In the genomic region with DNA sequence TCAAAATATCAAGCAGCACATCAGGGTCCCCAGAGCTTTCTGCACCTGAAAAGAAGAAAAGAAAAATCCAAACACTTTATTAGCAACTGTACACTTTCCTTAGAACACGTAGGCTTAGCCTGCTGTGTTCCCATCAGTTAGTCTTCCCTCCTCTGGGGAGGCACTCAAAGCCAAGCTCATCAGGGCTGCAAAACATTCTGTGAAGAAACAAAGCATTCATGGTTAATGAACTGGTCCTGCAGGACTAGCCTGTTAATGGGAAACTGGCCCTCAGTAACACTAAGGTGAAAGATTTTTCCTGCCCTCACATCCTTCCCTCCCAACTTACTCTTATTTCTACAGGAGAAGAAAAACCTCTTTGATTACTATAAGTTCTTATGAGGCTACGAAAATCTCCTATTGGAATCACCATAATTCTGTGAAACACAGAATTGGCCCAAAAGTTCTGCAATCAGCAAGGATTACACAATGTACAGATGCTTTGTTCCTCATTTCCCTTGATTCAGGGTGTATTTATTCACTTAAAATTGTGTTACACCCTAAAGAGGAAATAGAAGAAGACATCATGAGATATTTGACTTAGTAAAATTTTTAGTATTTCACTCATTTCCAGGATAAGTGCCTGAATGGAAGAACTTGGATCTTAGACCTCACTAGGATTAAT, we compare ENCODE assay signal across 17 cellular contexts.
"Had no signal": no experiment of that assay in that cellular context is flagged by ENCODE, and none has a peak within 500 bp of the region (broad histone marks: within the 10 kb centered on the region; RNA-seq: fewer than 3 reads in every experiment).

No MANE protein-coding gene starts in this region.

- DNase-seq: activated B cell treated with CpG ODN at 0.5 μM for 24 hours; activated CD4-positive, alpha-beta T cell treated with anti-CD3 and anti-CD28 coated beads, Interleukin-2, amount 50 U/mL, for 1 hour; activated effector memory CD4-positive, alpha-beta T cell treated with Interleukin-2 at 50 U/mL for 16 hours; activated T-cell treated with anti-CD3 and anti-CD28 coated beads, Interleukin-2, amount 50 U/mL, for 1 hour; caudate nucleus; colonic mucosa; effector CD4-positive, alpha-beta T cell; foreskin melanocyte; heart left ventricle; left ventricle myocardium superior; psoas muscle; sigmoid colon; stimulated activated CD4-positive, alpha-beta T cell treated with anti-CD3 and anti-CD28 coated beads, Interleukin-2, amount 100 ng/mL, for 24 hours; stimulated activated naive B cell treated with anti-CD40 and anti-IgM and Interleukin-4, amounts not matched to agents 10 μg/mL and 1 μg/mL and 100 μg/mL, for 72 hours; substantia nigra; T1000; trophoblast cell had no signal

- ATAC-seq: heart left ventricle; left ventricle myocardium superior; psoas muscle; stimulated activated naive B cell treated with anti-CD40 and anti-IgM and Interleukin-4, amounts not matched to agents 10 μg/mL and 1 μg/mL and 100 μg/mL, for 72 hours had no signal
